16 cellular contexts compared by ENCODE assay signal in genomic region chr7:3168370-3168769, GRCh38.
DNase-seq lines count a peak whose midpoint lies in the region; ATAC-seq, FAIRE-seq and TF ChIP-seq lines count a peak whose summit lies in the region.
"Had no signal": no experiment of that assay in that cellular context is flagged by ENCODE, and none has a peak within 500 bp of the region (broad histone marks: within the 10 kb centered on the region; RNA-seq: fewer than 3 reads in every experiment).

No MANE protein-coding gene starts in this region.

- FAIRE-seq in urothelium cell line (lab: Jason Lieb, UNC), result peak; percentile 80
- FAIRE-seq: A549 had no signal

- peaks cover 8% of the 10 kb centered on the region; the same call in 2 of the 3 replicates for H3K36me3 Mint-ChIP-seq in GM23338 (ENCODE audit: low read depth)
- H3K36me3 Mint-ChIP-seq: CD8-positive, alpha-beta T cell had no signal

- no peaks in the 10 kb centered on the region for H3K79me2 ChIP-seq in GM23338 (replicated peaks; ENCODE audit: insufficient read depth)

- WGBS in right cardiac atrium, result 79% methylated on average over 12 of the region's 12 CpGs

- TF ChIP-seq CTCF in GM23338 (conservative IDR thresholded peaks at IDR 0.05; ENCODE audit: low read depth in 2 of 2) (no peak), left ventricle myocardium inferior (IDR thresholded peaks at IDR 0.05; ENCODE audit: borderline replicate concordance) (no peak), dorsolateral prefrontal cortex (IDR thresholded peaks at IDR 0.05 in 54 of 56, conservative IDR thresholded peaks at IDR 0.05 in 2 of 56; ENCODE audit: low read depth in 1 of 56, partially characterized antibody in 56 of 56) (no peak)

- no peak overlapping the region for H3K4me3 ChIP-seq in right cardiac atrium (ENCODE audit: low read length)
- H3K4me3 ChIP-seq in GM23338, result no peak overlapping the region
- no peak overlapping the region for H3K4me3 ChIP-seq in left ventricle myocardium inferior
- no peak overlapping the region for H3K4me3 ChIP-seq in dorsolateral prefrontal cortex
- H3K4me3 ChIP-seq: A549; BLaER1 treated with 17β-estradiol and CSF1 and Interleukin-3, amounts not matched to agents 10 nM and 100 nM had no signal

- H3K4me3 Mint-ChIP-seq in GM23338, result no peak overlapping the region
- H3K4me3 Mint-ChIP-seq: CD8-positive, alpha-beta T cell; H9 had no signal

- peaks cover 10% of the 10 kb centered on the region for H3K27me3 Mint-ChIP-seq in GM23338 (ENCODE audit: insufficient read depth, low read depth, poor library complexity)

- H3K27me3 ChIP-seq in right cardiac atrium (ENCODE audit: control insufficient read depth, insufficient read depth) (no peaks in the 10 kb centered on the region), GM23338 (ENCODE audit: insufficient read depth) (no peaks in the 10 kb centered on the region), left ventricle myocardium inferior (ENCODE audit: low read depth) (peaks cover 25% of the 10 kb centered on the region), dorsolateral prefrontal cortex (peaks cover 0 to 28% (median 4%) of the 10 kb centered on the region in 45 donors)
- H3K27me3 ChIP-seq: BLaER1 treated with 17β-estradiol and CSF1 and Interleukin-3, amounts not matched to agents 10 nM and 100 nM had no signal

- peak overlapping the region; percentile 76 for H2AFZ ChIP-seq in GM23338

- no peak overlapping the region for H3K27ac Mint-ChIP-seq in GM23338
- H3K27ac Mint-ChIP-seq: CD8-positive, alpha-beta T cell; H9 had no signal

- no peak overlapping the region for H3K4me2 ChIP-seq in GM23338
- H3K4me2 ChIP-seq: A549; BLaER1 treated with 17β-estradiol and CSF1 and Interleukin-3, amounts not matched to agents 10 nM and 100 nM had no signal

- peaks cover 12% of the 10 kb centered on the region for H3K4me1 Mint-ChIP-seq in GM23338

- no peaks in the 10 kb centered on the region for H3F3A ChIP-seq in GM23338 (replicated peaks; ENCODE audit: low read depth)

- ATAC-seq in Right ventricle myocardium inferior (peak; percentile 45), right cardiac atrium (no peak), GM23338 (no peak)
- ATAC-seq: A549; CD8-positive, alpha-beta T cell had no signal

- no peaks in the 10 kb centered on the region for H4K20me1 ChIP-seq in GM23338 (replicated peaks; ENCODE audit: insufficient read depth)
- H4K20me1 ChIP-seq: BLaER1 treated with 17β-estradiol and CSF1 and Interleukin-3, amounts not matched to agents 10 nM and 100 nM had no signal

- H3K9me3 ChIP-seq in right cardiac atrium (ENCODE audit: control insufficient read depth, low read length) (no peaks in the 10 kb centered on the region), left ventricle myocardium inferior (replicated peaks) (no peaks in the 10 kb centered on the region)

- no peaks in the 10 kb centered on the region; the same call in 1 of the 2 replicates for H3K36me3 ChIP-seq in GM23338 (ENCODE audit: insufficient read depth)
- no peaks in the 10 kb centered on the region for H3K36me3 ChIP-seq in left ventricle myocardium inferior
- H3K36me3 ChIP-seq: BLaER1 treated with 17β-estradiol and CSF1 and Interleukin-3, amounts not matched to agents 10 nM and 100 nM had no signal

- intact Hi-C loops in Right ventricle myocardium inferior (cut with DNase I) (no loop called here), right cardiac atrium (cut with DNase I) (no loop called here), left ventricle myocardium inferior (cut with micrococcal nuclease) (no loop called here), dorsolateral prefrontal cortex (cut with DNase I) (no loop called here)

- 0 out of 2 replicates have a peak, but pooled peaks cover 7% of the 10 kb centered on the region for H3K9me2 ChIP-seq in GM23338 (ENCODE audit: insufficient read depth)

- no peak overlapping the region for H3K27ac ChIP-seq in right cardiac atrium (ENCODE audit: low read length)
- H3K27ac ChIP-seq in GM23338 (ENCODE audit: low read depth), result no peak overlapping the region
- H3K27ac ChIP-seq in left ventricle myocardium inferior (replicated peaks), result no peak overlapping the region
- H3K27ac ChIP-seq in dorsolateral prefrontal cortex, result no peak overlapping the region
- H3K27ac ChIP-seq: 22Rv1; A549; BLaER1 treated with 17β-estradiol and CSF1 and Interleukin-3, amounts not matched to agents 10 nM and 100 nM had no signal

- H3K9me3 Mint-ChIP-seq in GM23338, result peaks cover 9% of the 10 kb centered on the region
- H3K9me3 Mint-ChIP-seq: CD8-positive, alpha-beta T cell had no signal

- no peaks in the 10 kb centered on the region for H3K4me1 ChIP-seq in right cardiac atrium (ENCODE audit: control insufficient read depth, insufficient read depth, low read length)
- peaks cover 8% of the 10 kb centered on the region for H3K4me1 ChIP-seq in GM23338 (ENCODE audit: insufficient read depth)
- H3K4me1 ChIP-seq in left ventricle myocardium inferior, result peaks cover 18% of the 10 kb centered on the region
- H3K4me1 ChIP-seq: A549 had no signal

- DNase-seq in Right ventricle myocardium inferior (ENCODE audit: missing footprints) (no peak), right cardiac atrium (no peak), GM23338 (ENCODE audit: low spot score) (no peak), left ventricle myocardium inferior (peak; percentile 35), urothelium cell line (ENCODE audit: low spot score) (no peak), cerebellum (ENCODE audit: low spot score) (no peak), dorsolateral prefrontal cortex (no peak)
- DNase-seq: Calu3; CD8-positive, alpha-beta T cell; DMS79 treated with DMSO at 0.1 percent for 48 hours; GF-D8; GOT3; H9 had no signal

TF ChIP-seq in GM23338, 12 proteins besides CTCF, POLR2A, EP300 and RAD21 (continues in another document):
- TF ChIP-seq EZH2phosphoT487 (IDR thresholded peaks at IDR 0.05; ENCODE audit: unreplicated experiment), result no peak
- TF ChIP-seq ZNF114 (CRISPR knock-in tag; IDR thresholded peaks at IDR 0.05), result no peak
- TF ChIP-seq STAT1 (IDR thresholded peaks at IDR 0.05; ENCODE audit: unreplicated experiment), result no peak
- no peak for TF ChIP-seq REST (IDR thresholded peaks at IDR 0.05; ENCODE audit: unreplicated experiment)
